In genomic region chr10:79758297-79758993, GRCh38 we compare ENCODE assay signal across 9 cellular contexts. TPM values are rescaled to one million over a fixed set of nuclear protein-coding genes. Genes with fewer than 3 reads are reported as not detected.
DNase-seq lines count a peak whose midpoint lies in the region; ATAC-seq and TF ChIP-seq lines count a peak whose summit lies in the region.
"Not testable (repeated sequence)": the region's sequence is repeated elsewhere in the genome, so short reads cannot be mapped to it uniquely, and the experiment has no call there.
"Had no signal": no experiment of that assay in that cellular context is flagged by ENCODE, and none has a peak within 500 bp of the region (broad histone marks: within the 10 kb centered on the region; RNA-seq: fewer than 3 reads in every experiment).

No MANE protein-coding gene starts in this region.

- H3K4me2 ChIP-seq in OCI-LY3 (ENCODE audit: low read length), result not testable (repeated sequence)

- H3K36me3 ChIP-seq in GM06990 (ENCODE audit: control insufficient read depth, insufficient read depth, low read length); OCI-LY3 (replicated peaks; ENCODE audit: low read depth, low read length): not testable (repeated sequence)

- CTCF ChIA-PET in activated CD8-positive, alpha-beta T cell treated with anti-CD3 and anti-CD28 coated beads for 36 hours (lab: Charles Lee), result not testable (repeated sequence)

- H2AFZ ChIP-seq in OCI-LY3 (ENCODE audit: low read depth, low read length), result not testable (repeated sequence)

- H3K27ac ChIP-seq in OCI-LY3 (ENCODE audit: low read length), result not testable (repeated sequence)

- not testable (repeated sequence) for H3K4me3 ChIP-seq in GM06990 (replicated peaks; ENCODE audit: low read depth, low read length); OCI-LY3 (ENCODE audit: low read length)

- not testable (repeated sequence) for H3K9me3 Mint-ChIP-seq in activated CD8-positive, alpha-beta T cell treated with anti-CD3 and anti-CD28 coated beads for 36 hours; progenitor cell of endocrine pancreas (ENCODE audit: low read depth)

- not testable (repeated sequence) for H3K4me1 Mint-ChIP-seq in activated CD8-positive, alpha-beta T cell treated with anti-CD3 and anti-CD28 coated beads for 36 hours (ENCODE audit: low read depth); progenitor cell of endocrine pancreas (ENCODE audit: low read depth)

- not testable (repeated sequence) for H3K9ac ChIP-seq in OCI-LY3 (ENCODE audit: low read length)

- not testable (repeated sequence) for H3K27ac Mint-ChIP-seq in activated CD8-positive, alpha-beta T cell treated with anti-CD3 and anti-CD28 coated beads for 36 hours; progenitor cell of endocrine pancreas

- peak; percentile 8 for TF ChIP-seq CTCF in GM06990 (IDR thresholded peaks at IDR 0.05; ENCODE audit: insufficient read depth, low read length, poor library complexity, severe bottlenecking)
- peak; percentile 5; the same call in 1 of the 2 replicates for TF ChIP-seq CTCF in OCI-LY3 (IDR thresholded peaks at IDR 0.05; ENCODE audit: low read depth, low read length)
- not testable (repeated sequence) for TF ChIP-seq CTCF in activated CD8-positive, alpha-beta T cell treated with anti-CD3 and anti-CD28 coated beads for 36 hours (IDR thresholded peaks at IDR 0.05)
- TF ChIP-seq CTCF in progenitor cell of endocrine pancreas (IDR thresholded peaks at IDR 0.05; ENCODE audit: unreplicated experiment), result peak; percentile 26

- not testable (repeated sequence) for H3K9me3 ChIP-seq in OCI-LY3 (ENCODE audit: insufficient read depth, low read length)

- not testable (repeated sequence) for H3K27me3 ChIP-seq in GM06990 (replicated peaks; ENCODE audit: control insufficient read depth, insufficient read depth, low read length); OCI-LY3 (ENCODE audit: low read depth, low read length)

- DNase-seq in AG20443 (ENCODE audit: low spot score) (peak; percentile 3), HuH-7 (ENCODE audit: low spot score) (peak; percentile 5), dermis blood vessel endothelial cell (peak; percentile 42), iPS DF 4.7 (ENCODE audit: extremely low read depth, low spot score) (peak; percentile 5)
- not testable (repeated sequence) for DNase-seq in GM06990 (ENCODE audit: extremely low read depth, insufficient read length); progenitor cell of endocrine pancreas (ENCODE audit: low spot score, unreplicated experiment)
- DNase-seq in activated CD8-positive, alpha-beta T cell treated with anti-CD3 and anti-CD28 coated beads for 36 hours, result peak; percentile 8

- ATAC-seq in activated CD8-positive, alpha-beta T cell treated with anti-CD3 and anti-CD28 coated beads for 36 hours, result not testable (repeated sequence)

- not testable (repeated sequence) for H3K4me3 Mint-ChIP-seq in activated CD8-positive, alpha-beta T cell treated with anti-CD3 and anti-CD28 coated beads for 36 hours; progenitor cell of endocrine pancreas (ENCODE audit: low read depth)

- POLR2A ChIA-PET in activated CD8-positive, alpha-beta T cell treated with anti-CD3 and anti-CD28 coated beads for 36 hours (lab: Charles Lee), result not testable (repeated sequence)

- H4K20me1 ChIP-seq in OCI-LY3 (ENCODE audit: insufficient read depth, low read length), result not testable (repeated sequence)

- not testable (repeated sequence) for H3K4me1 ChIP-seq in OCI-LY3 (ENCODE audit: low read length)

- H3K27me3 Mint-ChIP-seq in activated CD8-positive, alpha-beta T cell treated with anti-CD3 and anti-CD28 coated beads for 36 hours; progenitor cell of endocrine pancreas: not testable (repeated sequence)

- not testable (repeated sequence) for H3K79me2 ChIP-seq in OCI-LY3 (ENCODE audit: low read length)

- intact Hi-C loops in activated CD8-positive, alpha-beta T cell treated with anti-CD3 and anti-CD28 coated beads for 36 hours (cut with micrococcal nuclease), result not testable (repeated sequence)

- H3K36me3 Mint-ChIP-seq in activated CD8-positive, alpha-beta T cell treated with anti-CD3 and anti-CD28 coated beads for 36 hours (ENCODE audit: low read depth), result peaks cover 17% of the 10 kb centered on the region
- H3K36me3 Mint-ChIP-seq in progenitor cell of endocrine pancreas (ENCODE audit: insufficient read depth), result not testable (repeated sequence)

RNA-seq across cellular contexts. Expression of gene NUTM2B, which starts 55.4 kb away (rescaled TPM):
- total RNA-seq in activated CD8-positive, alpha-beta T cell treated with anti-CD3 and anti-CD28 coated beads for 36 hours, result under 1 TPM; 0.18 to 0.83 TPM
- total RNA-seq in dermis blood vessel endothelial cell (0.33 and 0.51 TPM in 2 replicates), progenitor cell of endocrine pancreas (1.4 and 1.9 TPM in 2 replicates)
- total RNA-seq: kidney epithelial cell had no signal
